12 cellular contexts compared by ENCODE assay signal in genomic region chr1:239914827-239915231, GRCh38.
DNase-seq lines count a peak whose midpoint lies in the region; ATAC-seq and TF ChIP-seq lines count a peak whose summit lies in the region.
"Had no signal": no experiment of that assay in that cellular context is flagged by ENCODE, and none has a peak within 500 bp of the region (broad histone marks: within the 10 kb centered on the region; RNA-seq: fewer than 3 reads in every experiment).

No MANE protein-coding gene starts in this region.

- H3K9me3 ChIP-seq in mammary epithelial cell (replicated peaks; ENCODE audit: insufficient read depth, low read length): no peaks in the 10 kb centered on the region
- H3K9me3 ChIP-seq: body of pancreas, uterus had no signal

- H2AFZ ChIP-seq in mammary epithelial cell (ENCODE audit: low read depth, low read length): no peak overlapping the region

- H3K27ac ChIP-seq in mammary epithelial cell (ENCODE audit: insufficient read depth, low read depth, low read length) (no peak overlapping the region), mesendoderm (ENCODE audit: low read depth, low read length) (no peak overlapping the region)
- H3K27ac ChIP-seq: body of pancreas, uterus had no signal

- no peaks in the 10 kb centered on the region for H3K27me3 ChIP-seq in mammary epithelial cell (ENCODE audit: insufficient read depth, low read length)
- H3K27me3 ChIP-seq in mesendoderm (ENCODE audit: insufficient read depth, low read length, poor library complexity): no peaks in the 10 kb centered on the region
- H3K27me3 ChIP-seq: body of pancreas, uterus had no signal

- dilution Hi-C loops in mammary epithelial cell (cut with HindIII; ENCODE audit: low sequenced_read_pairs): no loop called here

- H3K9ac ChIP-seq in mammary epithelial cell (ENCODE audit: insufficient read depth, low read length): no peak overlapping the region
- H3K9ac ChIP-seq in mesendoderm (ENCODE audit: low read length): no peak overlapping the region

- in situ Hi-C loops in mammary epithelial cell (cut with MboI; ENCODE audit: low sequenced_read_pairs in 2 of 2): no loop called here

- H3K4me3 Mint-ChIP-seq in CD14-positive monocyte: no peak overlapping the region
- H3K4me3 Mint-ChIP-seq in natural killer cell: no peak overlapping the region
- H3K4me3 Mint-ChIP-seq in activated T-helper 2 cell treated with anti-CD3 and anti-CD28 coated beads, Interferon-gamma antibody, Interleukin-2, Interleukin-4, amounts not matched to agents 10 μg/mL and 5 μg/mL and 100 μg/mL, durations not matched to agents 14 hours and 24 hours and 36 hours (ENCODE audit: low read depth): no peak overlapping the region

- H3K36me3 Mint-ChIP-seq in CD14-positive monocyte (no peaks in the 10 kb centered on the region), natural killer cell (no peaks in the 10 kb centered on the region)
- H3K36me3 Mint-ChIP-seq in activated T-helper 2 cell treated with anti-CD3 and anti-CD28 coated beads, Interferon-gamma antibody, Interleukin-2, Interleukin-4, amounts not matched to agents 10 μg/mL and 5 μg/mL and 100 μg/mL, durations not matched to agents 14 hours and 24 hours and 36 hours (ENCODE audit: low read depth): no peaks in the 10 kb centered on the region

- intact Hi-C loops in CD14-positive monocyte (cut with micrococcal nuclease): no loop called here
- intact Hi-C loops in mammary epithelial cell (cut with micrococcal nuclease): no loop called here
- intact Hi-C loops in natural killer cell (cut with micrococcal nuclease): no loop called here
- intact Hi-C loops in activated T-helper 2 cell treated with anti-CD3 and anti-CD28 coated beads, Interferon-gamma antibody, Interleukin-2, Interleukin-4, amounts not matched to agents 10 μg/mL and 5 μg/mL and 100 μg/mL, durations not matched to agents 14 hours and 24 hours and 36 hours (cut with micrococcal nuclease): no loop called here

- H4K8ac ChIP-seq in mesendoderm (ENCODE audit: low read depth, low read length): no peak overlapping the region

- H3K27me3 Mint-ChIP-seq in CD14-positive monocyte (ENCODE audit: low read depth in 3 of 3) (peaks cover 0 to 2% (median 0%) of the 10 kb centered on the region in 3 donors), natural killer cell (ENCODE audit: low read depth in 2 of 2) (peaks cover 0 to 6% of the 10 kb centered on the region in 2 donors)
- H3K27me3 Mint-ChIP-seq in activated T-helper 2 cell treated with anti-CD3 and anti-CD28 coated beads, Interferon-gamma antibody, Interleukin-2, Interleukin-4, amounts not matched to agents 10 μg/mL and 5 μg/mL and 100 μg/mL, durations not matched to agents 14 hours and 24 hours and 36 hours (ENCODE audit: low read depth): peaks cover 8% of the 10 kb centered on the region

- H2BK15ac ChIP-seq in mesendoderm (replicated peaks; ENCODE audit: low read depth): no peak overlapping the region

- H3K27ac Mint-ChIP-seq in CD14-positive monocyte (peak overlapping the region in 1 of 7 donors; percentile 36), natural killer cell (no peak overlapping the region)
- no peak overlapping the region for H3K27ac Mint-ChIP-seq in activated T-helper 2 cell treated with anti-CD3 and anti-CD28 coated beads, Interferon-gamma antibody, Interleukin-2, Interleukin-4, amounts not matched to agents 10 μg/mL and 5 μg/mL and 100 μg/mL, durations not matched to agents 14 hours and 24 hours and 36 hours

- 19% methylated on average over 4 of the region's 4 CpGs for WGBS in mammary epithelial cell (ENCODE audit: low coverage, missing lambda C conversion rate)
- WGBS in mesendoderm (ENCODE audit: extremely low coverage, insufficient coverage, low lambda C conversion rate): no CpG with 5 or more reads among the region's 4 CpGs

- H3K4me1 Mint-ChIP-seq in CD14-positive monocyte (peaks cover 49% of the 10 kb centered on the region), natural killer cell (no peaks in the 10 kb centered on the region)
- H3K4me1 Mint-ChIP-seq in activated T-helper 2 cell treated with anti-CD3 and anti-CD28 coated beads, Interferon-gamma antibody, Interleukin-2, Interleukin-4, amounts not matched to agents 10 μg/mL and 5 μg/mL and 100 μg/mL, durations not matched to agents 14 hours and 24 hours and 36 hours (ENCODE audit: low read depth): peaks cover 2% of the 10 kb centered on the region

- no peaks in the 10 kb centered on the region for H3K79me1 ChIP-seq in mesendoderm (ENCODE audit: low read length)

- DNase-seq in CD14-positive monocyte (ENCODE audit: low spot score): no peak
- peak; percentile 96 for DNase-seq in LHCN-M2 (ENCODE audit: low read depth)
- peak; percentile 6 for DNase-seq in mammary epithelial cell
- peak; percentile 30 for DNase-seq in mesendoderm
- DNase-seq in activated naive CD4-positive, alpha-beta T cell treated with anti-CD3 and anti-CD28 coated beads, Interleukin-2, amount 50 U/mL, for 16 hours: no peak
- DNase-seq in natural killer cell: no peak
- DNase-seq in ecto neural progenitor cell (ENCODE audit: low spot score): no peak
- no peak for DNase-seq in activated T-helper 2 cell treated with anti-CD3 and anti-CD28 coated beads, Interferon-gamma antibody, Interleukin-2, Interleukin-4, amounts not matched to agents 10 μg/mL and 5 μg/mL and 100 μg/mL, durations not matched to agents 14 hours and 24 hours and 36 hours (ENCODE audit: low spot score)
- DNase-seq: body of pancreas, DND-41, OCI-M1, uterus had no signal

- no peak overlapping the region for H4K5ac ChIP-seq in mesendoderm (ENCODE audit: low read length)

- no peak for ATAC-seq in natural killer cell
- ATAC-seq: body of pancreas had no signal

- H3K4me1 ChIP-seq in mammary epithelial cell (ENCODE audit: insufficient read depth, low read length) (no peaks in the 10 kb centered on the region), mesendoderm (ENCODE audit: control insufficient read depth, low read depth, low read length) (no peaks in the 10 kb centered on the region)
- H3K4me1 ChIP-seq: body of pancreas, uterus had no signal

- no peak overlapping the region for H3K56ac ChIP-seq in mesendoderm (ENCODE audit: low read length)

- no peak overlapping the region for H2BK5ac ChIP-seq in mesendoderm (ENCODE audit: low read length)

- no peaks in the 10 kb centered on the region for H3K9me3 Mint-ChIP-seq in CD14-positive monocyte
- no peaks in the 10 kb centered on the region for H3K9me3 Mint-ChIP-seq in natural killer cell
- H3K9me3 Mint-ChIP-seq in activated T-helper 2 cell treated with anti-CD3 and anti-CD28 coated beads, Interferon-gamma antibody, Interleukin-2, Interleukin-4, amounts not matched to agents 10 μg/mL and 5 μg/mL and 100 μg/mL, durations not matched to agents 14 hours and 24 hours and 36 hours: no peaks in the 10 kb centered on the region

- BruUV-seq in mammary epithelial cell (replicated peaks; lab: Mats Ljungman, UMichigan): no TSS peak

- no peak overlapping the region for H2AK5ac ChIP-seq in mesendoderm (ENCODE audit: low read length)

- H3K4me3 ChIP-seq in mammary epithelial cell (replicated peaks in 1 of 3; ENCODE audit: insufficient read depth in 1 of 3, low read depth in 2 of 3, low read length in 3 of 3) (no peak overlapping the region), mesendoderm (ENCODE audit: low read length) (no peak overlapping the region)
- H3K4me3 ChIP-seq: body of pancreas, uterus had no signal

- H3K79me2 ChIP-seq in mammary epithelial cell (ENCODE audit: insufficient read depth, low read length) (no peaks in the 10 kb centered on the region), mesendoderm (ENCODE audit: control insufficient read depth, insufficient read depth, low read length) (no peaks in the 10 kb centered on the region)

- TF ChIP-seq CTCF in CD14-positive monocyte (IDR thresholded peaks at IDR 0.05): peak; percentile 15
- TF ChIP-seq CTCF in mammary epithelial cell (conservative IDR thresholded peaks at IDR 0.05 in 1 of 2, IDR thresholded peaks at IDR 0.05 in 1 of 2; ENCODE audit: extremely low read depth in 1 of 2, insufficient read depth in 1 of 2, low read depth in 1 of 2, low read length in 2 of 2): no peak
- TF ChIP-seq CTCF in natural killer cell (IDR thresholded peaks at IDR 0.05): no peak

- H3K4me2 ChIP-seq in mammary epithelial cell (ENCODE audit: insufficient read depth, low read depth, low read length): no peak overlapping the region
- no peak overlapping the region for H3K4me2 ChIP-seq in mesendoderm (ENCODE audit: low read length)

- CTCF ChIA-PET in mammary epithelial cell (lab: Charles Lee; ENCODE audit: low non-redundant PET): no interaction called here

- H3K23ac ChIP-seq in mesendoderm (ENCODE audit: low read length): no peak overlapping the region

- H2BK120ac ChIP-seq in mesendoderm (ENCODE audit: low read depth, low read length): no peak overlapping the region

- H3K18ac ChIP-seq in mesendoderm (ENCODE audit: low read length): no peak overlapping the region

- H3K4ac ChIP-seq in mesendoderm (ENCODE audit: low read depth, low read length): no peak overlapping the region

- no peaks in the 10 kb centered on the region for H4K20me1 ChIP-seq in mammary epithelial cell (ENCODE audit: insufficient read depth, low read length)

- H3K36me3 ChIP-seq in mammary epithelial cell (ENCODE audit: insufficient read depth, low read length) (no peaks in the 10 kb centered on the region), mesendoderm (ENCODE audit: control insufficient read depth, insufficient read depth, low read length) (no peaks in the 10 kb centered on the region)
- H3K36me3 ChIP-seq: uterus had no signal

Comparison
In these comparisons a context has a peak if more than half of its experiments do, and no peak if none do; other contexts are left out.
1. DNase-seq: peak in LHCN-M2 (single experiment), mammary epithelial cell (single experiment) and mesendoderm (single experiment); none in CD14-positive monocyte (single experiment), activated naive CD4-positive, alpha-beta T cell treated with anti-CD3 and anti-CD28 coated beads, Interleukin-2, amount 50 U/mL, for 16 hours (single experiment), natural killer cell (single experiment), ecto neural progenitor cell (single experiment) and activated T-helper 2 cell treated with anti-CD3 and anti-CD28 coated beads, Interferon-gamma antibody, Interleukin-2, Interleukin-4, amounts not matched to agents 10 μg/mL and 5 μg/mL and 100 μg/mL, durations not matched to agents 14 hours and 24 hours and 36 hours (single experiment).